2 cellular contexts compared by ENCODE assay signal in the genomic region with DNA sequence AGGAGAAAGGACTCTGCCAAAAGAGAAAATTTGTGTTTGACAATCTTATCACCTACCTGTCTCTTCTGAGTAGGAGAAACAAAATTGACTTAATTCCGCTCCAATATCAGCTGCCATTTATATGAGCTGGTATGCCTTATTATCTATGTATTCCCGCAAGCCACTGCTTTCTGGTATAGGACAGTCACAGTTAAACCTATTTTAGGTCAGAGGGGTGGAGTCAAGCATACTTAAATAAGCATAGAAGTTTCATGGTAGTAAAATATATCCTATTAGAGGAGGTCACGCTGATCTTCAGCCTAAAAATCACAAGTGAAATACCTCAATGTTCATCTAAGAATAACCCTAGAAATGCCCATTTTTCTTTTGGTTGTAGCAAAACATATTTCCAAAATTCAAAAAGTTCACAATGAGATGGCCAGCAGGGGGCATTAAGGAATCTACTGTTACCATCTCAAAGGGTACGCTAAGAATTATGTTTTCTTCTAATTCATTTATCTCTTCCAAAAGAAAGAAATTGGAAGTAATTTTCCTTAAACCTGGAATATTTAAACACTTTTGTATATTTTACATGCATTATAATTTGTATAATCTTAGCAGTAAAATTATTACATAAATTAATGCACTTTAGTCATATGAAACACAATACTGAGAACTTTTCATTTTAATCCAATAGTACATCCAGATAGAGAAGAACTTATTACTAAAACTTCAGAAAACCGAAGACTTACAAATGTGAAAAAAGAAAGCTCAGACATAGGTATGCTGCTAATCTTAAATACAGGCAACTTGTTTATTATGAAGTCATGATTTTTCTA.
TF ChIP-seq lines count a peak whose summit lies in the region.

No MANE protein-coding gene starts in this region.

TF ChIP-seq in A549, 52 proteins besides CTCF, POLR2A, EP300 and RAD21:
- TF ChIP-seq, protein P1, sequence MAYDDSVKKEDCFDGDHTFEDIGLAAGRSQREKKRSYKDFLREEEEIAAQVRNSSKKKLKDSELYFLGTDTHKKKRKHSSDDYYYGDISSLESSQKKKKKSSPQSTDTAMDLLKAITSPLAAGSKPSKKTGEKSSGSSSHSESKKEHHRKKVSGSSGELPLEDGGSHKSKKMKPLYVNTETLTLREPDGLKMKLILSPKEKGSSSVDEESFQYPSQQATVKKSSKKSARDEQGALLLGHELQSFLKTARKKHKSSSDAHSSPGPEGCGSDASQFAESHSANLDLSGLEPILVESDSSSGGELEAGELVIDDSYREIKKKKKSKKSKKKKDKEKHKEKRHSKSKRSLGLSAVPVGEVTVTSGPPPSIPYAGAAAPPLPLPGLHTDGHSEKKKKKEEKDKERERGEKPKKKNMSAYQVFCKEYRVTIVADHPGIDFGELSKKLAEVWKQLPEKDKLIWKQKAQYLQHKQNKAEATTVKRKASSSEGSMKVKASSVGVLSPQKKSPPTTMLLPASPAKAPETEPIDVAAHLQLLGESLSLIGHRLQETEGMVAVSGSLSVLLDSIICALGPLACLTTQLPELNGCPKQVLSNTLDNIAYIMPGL (CRISPR knock-in tag; IDR thresholded peaks at IDR 0.05; ENCODE audit: borderline replicate concordance) = no peak
- TF ChIP-seq, protein P2, sequence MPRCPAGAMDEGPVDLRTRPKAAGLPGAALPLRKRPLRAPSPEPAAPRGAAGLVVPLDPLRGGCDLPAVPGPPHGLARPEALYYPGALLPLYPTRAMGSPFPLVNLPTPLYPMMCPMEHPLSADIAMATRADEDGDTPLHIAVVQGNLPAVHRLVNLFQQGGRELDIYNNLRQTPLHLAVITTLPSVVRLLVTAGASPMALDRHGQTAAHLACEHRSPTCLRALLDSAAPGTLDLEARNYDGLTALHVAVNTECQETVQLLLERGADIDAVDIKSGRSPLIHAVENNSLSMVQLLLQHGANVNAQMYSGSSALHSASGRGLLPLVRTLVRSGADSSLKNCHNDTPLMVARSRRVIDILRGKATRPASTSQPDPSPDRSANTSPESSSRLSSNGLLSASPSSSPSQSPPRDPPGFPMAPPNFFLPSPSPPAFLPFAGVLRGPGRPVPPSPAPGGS (IDR thresholded peaks at IDR 0.05) = no peak
- peak; percentile 43; the same call in 2 of the 3 replicates for TF ChIP-seq SMC3 (IDR thresholded peaks at IDR 0.05)

TF ChIP-seq in H1, 55 proteins besides CTCF, POLR2A, EP300 and RAD21:
- TF ChIP-seq JUND (IDR thresholded peaks at IDR 0.05; ENCODE audit: low read length) (no peak), EGR1 (IDR thresholded peaks at IDR 0.05; ENCODE audit: borderline replicate concordance, low read depth, low read length) (no peak), FOSL1 (IDR thresholded peaks at IDR 0.05; ENCODE audit: insufficient read depth, low read depth, low read length) (no peak), MAFK (IDR thresholded peaks at IDR 0.05; ENCODE audit: low read depth, low read length) (no peak), PHF8 (conservative IDR thresholded peaks at IDR 0.05; ENCODE audit: low read depth, low read length) (no peak), HDAC2 (IDR thresholded peaks at IDR 0.05; ENCODE audit: borderline replicate concordance in 1 of 2, low read depth in 2 of 2, low read length in 2 of 2) (no peak), SIN3A (conservative IDR thresholded peaks at IDR 0.05 in 1 of 2, IDR thresholded peaks at IDR 0.05 in 1 of 2; ENCODE audit: low read depth in 1 of 2, low read length in 2 of 2) (no peak), SP4 (IDR thresholded peaks at IDR 0.05; ENCODE audit: low read length) (no peak)
